In the genomic region with DNA sequence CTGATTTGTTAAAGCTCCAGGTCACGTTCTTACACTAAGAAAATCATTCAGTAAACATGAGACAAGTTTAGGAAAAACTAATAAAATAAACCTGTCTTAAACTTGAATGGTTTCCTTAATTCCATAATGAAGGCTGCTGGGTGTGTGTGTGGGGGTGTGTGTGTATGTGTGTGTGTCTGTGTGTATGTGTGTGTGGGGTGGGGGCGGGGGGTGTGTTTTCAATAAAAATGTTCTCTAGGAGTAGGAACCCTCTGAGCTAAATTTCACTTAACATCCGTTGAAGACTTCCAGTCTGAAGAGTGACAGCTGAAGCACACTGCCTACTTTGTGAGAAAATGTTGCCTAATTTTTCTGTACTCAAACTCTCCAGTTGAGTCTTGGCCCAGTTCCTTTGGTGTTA, we compare ENCODE assay signal across 16 cellular contexts.
"Had no signal": no experiment of that assay in that cellular context is flagged by ENCODE, and none has a peak within 500 bp of the region (broad histone marks: within the 10 kb centered on the region; RNA-seq: fewer than 3 reads in every experiment).

No MANE protein-coding gene starts in this region.

- H3K27ac ChIP-seq: gastroesophageal sphincter, parathyroid adenoma, tibial artery had no signal

- H3K79me2 ChIP-seq: parathyroid adenoma had no signal

- H3K4me3 Mint-ChIP-seq: activated CD4-positive, alpha-beta memory T cell treated with anti-CD3 and anti-CD28 coated beads for 36 hours; activated naive CD4-positive, alpha-beta T cell treated with anti-CD3 and anti-CD28 coated beads, Interleukin-2, amount 10 ng/mL, durations not matched to agents 7 days and 5 days; brain; central memory CD8-positive, alpha-beta T cell; effector memory CD8-positive, alpha-beta T cell; neural crest cell had no signal

- ATAC-seq: effector memory CD8-positive, alpha-beta T cell; gastroesophageal sphincter had no signal

- H3K27ac Mint-ChIP-seq: activated CD4-positive, alpha-beta memory T cell treated with anti-CD3 and anti-CD28 coated beads for 36 hours had no signal

- DNase-seq: activated CD4-positive, alpha-beta memory T cell treated with anti-CD3 and anti-CD28 coated beads for 36 hours; activated CD4-positive, alpha-beta T cell treated with anti-CD3 and anti-CD28 coated beads for 1 hour; activated CD8-positive, alpha-beta memory T cell treated with anti-CD3 and anti-CD28 coated beads, Interleukin-2, amount 50 U/mL, for 48 hours; activated naive CD4-positive, alpha-beta T cell treated with anti-CD3 and anti-CD28 coated beads, Interleukin-2, amount 10 ng/mL, durations not matched to agents 7 days and 5 days; amniotic stem cell; effector memory CD8-positive, alpha-beta T cell; left lung; mesendoderm; retina; tibial artery had no signal

- FAIRE-seq: keratinocyte had no signal

- H2AFZ ChIP-seq: parathyroid adenoma had no signal

- H3K9me3 Mint-ChIP-seq: activated CD4-positive, alpha-beta memory T cell treated with anti-CD3 and anti-CD28 coated beads for 36 hours; activated naive CD4-positive, alpha-beta T cell treated with anti-CD3 and anti-CD28 coated beads, Interleukin-2, amount 10 ng/mL, durations not matched to agents 7 days and 5 days; central memory CD8-positive, alpha-beta T cell; effector memory CD8-positive, alpha-beta T cell had no signal

- H3K4me3 ChIP-seq: gastroesophageal sphincter, left lung, tibial artery had no signal

- H3K27me3 Mint-ChIP-seq: activated CD4-positive, alpha-beta memory T cell treated with anti-CD3 and anti-CD28 coated beads for 36 hours; brain; central memory CD8-positive, alpha-beta T cell; effector memory CD8-positive, alpha-beta T cell had no signal

- H3K9me3 ChIP-seq: gastroesophageal sphincter, left lung, tibial artery had no signal

- H3K27me3 ChIP-seq: left lung, tibial artery had no signal

- H3K9ac ChIP-seq: parathyroid adenoma had no signal
